ENCODE assay signal across 10 cellular contexts in the genomic region with DNA sequence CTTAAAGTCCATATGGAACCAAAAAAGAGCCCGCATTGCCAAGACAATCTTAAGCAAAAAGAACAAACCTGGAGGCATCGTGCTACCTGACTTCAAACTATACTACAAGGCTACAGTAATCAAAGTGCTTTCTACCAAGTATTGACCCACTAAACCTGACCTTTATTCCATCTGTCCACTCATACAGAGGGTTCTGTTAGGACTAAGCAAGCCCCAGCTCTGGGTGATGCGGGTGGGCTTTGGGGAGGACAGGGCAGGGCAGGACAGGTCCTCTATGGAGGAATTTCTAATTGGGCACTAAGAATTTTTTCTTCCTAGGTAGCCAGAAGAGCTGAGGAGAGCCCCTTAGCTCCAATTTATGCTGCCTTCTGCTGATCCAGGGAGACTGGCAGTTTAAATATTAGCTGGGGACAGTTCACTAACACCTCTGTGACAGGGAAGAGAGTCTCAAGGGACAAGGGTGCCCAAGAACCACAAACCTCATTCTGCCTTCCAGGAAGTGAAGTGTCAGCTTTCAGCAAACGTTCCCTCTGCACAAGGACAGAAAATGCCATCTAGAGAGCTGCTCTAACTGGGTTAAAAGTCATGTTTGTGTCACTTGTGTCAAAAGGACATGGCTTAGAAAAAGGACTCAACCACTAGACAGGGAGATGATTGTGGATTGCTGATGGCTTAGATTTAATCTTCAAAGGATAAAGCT.
DNase-seq lines count a peak whose midpoint lies in the region; ATAC-seq and TF ChIP-seq lines count a peak whose summit lies in the region.
"Had no signal": no experiment of that assay in that cellular context is flagged by ENCODE, and none has a peak within 500 bp of the region (broad histone marks: within the 10 kb centered on the region; RNA-seq: fewer than 3 reads in every experiment).

No MANE protein-coding gene starts in this region.

- no TSS peak for BruUV-seq in HCT116 (replicated peaks; lab: Mats Ljungman, UMichigan)

- intact Hi-C loops in HCT116 (cut with micrococcal nuclease) = no loop called here

- no peak for TF ChIP-seq CTCF in HCT116 (IDR thresholded peaks at IDR 0.05 in 2 of 3, conservative IDR thresholded peaks at IDR 0.05 in 1 of 3; ENCODE audit: borderline replicate concordance in 1 of 3, insufficient read depth in 1 of 3, low read depth in 2 of 3, low read length in 2 of 3)
- no peak for TF ChIP-seq CTCF in NB4 (IDR thresholded peaks at IDR 0.05; ENCODE audit: low read depth, low read length)
- no peak for TF ChIP-seq CTCF in smooth muscle cell (IDR thresholded peaks at IDR 0.05; ENCODE audit: borderline replicate concordance, insufficient read depth, poor library complexity, severe bottlenecking)

- TF ChIP-seq RAD21 in HCT116 (IDR thresholded peaks at IDR 0.05; ENCODE audit: low read depth) = no peak

- no peak overlapping the region for H3K9ac ChIP-seq in HCT116 (ENCODE audit: low read length)
- no peak overlapping the region for H3K9ac ChIP-seq in smooth muscle cell (ENCODE audit: low read depth)

- H4K20me1 ChIP-seq in HCT116 (ENCODE audit: insufficient read depth) (no peaks in the 10 kb centered on the region), smooth muscle cell (ENCODE audit: low read depth) (no peaks in the 10 kb centered on the region)

- H3K4me3 ChIP-seq in HCT116 (replicated peaks in 1 of 2; ENCODE audit: low read depth in 1 of 2, low read length in 2 of 2) = no peak overlapping the region
- H3K4me3 ChIP-seq in NB4 (ENCODE audit: low read depth, low read length) = no peak overlapping the region
- H3K4me3 ChIP-seq in smooth muscle cell = no peak overlapping the region

- H3K9me3 ChIP-seq in HCT116 (ENCODE audit: control insufficient read depth in 1 of 2, insufficient read depth in 1 of 2, low read depth in 1 of 2, low read length in 2 of 2) (no peaks in the 10 kb centered on the region), smooth muscle cell (replicated peaks; ENCODE audit: low read depth) (no peaks in the 10 kb centered on the region)

- H3K27ac ChIP-seq in HCT116 (ENCODE audit: low read depth, low read length) (no peak overlapping the region), smooth muscle cell (ENCODE audit: low read depth) (no peak overlapping the region)

- H3K4me1 ChIP-seq in HCT116 (ENCODE audit: control insufficient read depth in 1 of 2, insufficient read depth in 2 of 2, low read length in 2 of 2) (no peaks in the 10 kb centered on the region), smooth muscle cell (ENCODE audit: low read depth) (no peaks in the 10 kb centered on the region)

- no peaks in the 10 kb centered on the region for H3K9me2 ChIP-seq in HCT116 (ENCODE audit: insufficient read depth)

- 72% methylated on average over 4 of the region's 4 CpGs for WGBS in smooth muscle cell (ENCODE audit: low lambda C conversion rate)

- ATAC-seq in GM18909 (IDR thresholded peaks at IDR 0.05; ENCODE audit: poor library complexity, unreplicated experiment) = peak; percentile 99
- ATAC-seq in HCT116 = no peak

- TF ChIP-seq POLR2A in HCT116 (IDR thresholded peaks at IDR 0.05; ENCODE audit: borderline replicate concordance, extremely low read depth, insufficient read depth, insufficient read length) = no peak
- TF ChIP-seq POLR2A in NB4 (IDR thresholded peaks at IDR 0.05; ENCODE audit: extremely low read depth, insufficient read length) = no peak

- POLR2A ChIA-PET in HCT116 (lab: Charles Lee) = no interaction called here

- DNase-seq in HCT116 (ENCODE audit: low read depth, low spot score) = no peak
- DNase-seq in NB4 (ENCODE audit: low read depth) = peak; percentile 75
- peak; percentile 7 for DNase-seq in left kidney (ENCODE audit: low read depth, low spot score)
- DNase-seq in stimulated activated CD4-positive, alpha-beta T cell treated with anti-CD3 and anti-CD28 coated beads, Interleukin-1b, Interleukin-23, amount 100 ng/mL, for 48 hours = no peak
- DNase-seq in inferior parietal cortex (ENCODE audit: extremely low spot score) = no peak
- no peak for DNase-seq in smooth muscle cell (lab: John Stamatoyannopoulos, UW; ENCODE audit: unreplicated experiment)
- DNase-seq: activated gamma-delta T cell treated with Interleukin-2 at 50 U/mL for 16 hours; NCI-H1694; stimulated activated CD4-positive, alpha-beta T cell treated with anti-CD3 and anti-CD28 coated beads, Interleukin-12 subunit alpha, Interleukin-12 subunit beta, amount 100 ng/mL, for 4 hours had no signal

- no peak overlapping the region for H3K4me2 ChIP-seq in HCT116 (ENCODE audit: low read length)
- no peak overlapping the region for H3K4me2 ChIP-seq in smooth muscle cell

- no peaks in the 10 kb centered on the region for H3K79me2 ChIP-seq in HCT116 (ENCODE audit: insufficient read depth, low read length)
- H3K79me2 ChIP-seq in smooth muscle cell (ENCODE audit: low read depth) = no peaks in the 10 kb centered on the region

- RAD21 ChIA-PET in HCT116 (lab: Charles Lee; ENCODE audit: low non-redundant PET in 1 of 2, low total read pairs in 2 of 2, uncharacterized antibody in 2 of 2, unreplicated experiment in 2 of 2) = no interaction called here

- H3K36me3 ChIP-seq in HCT116 (ENCODE audit: control insufficient read depth in 1 of 2, insufficient read depth in 2 of 2, low read length in 2 of 2) (no peaks in the 10 kb centered on the region), smooth muscle cell (ENCODE audit: low read depth) (no peaks in the 10 kb centered on the region)

- H2AFZ ChIP-seq in HCT116 (ENCODE audit: low read depth, low read length, poor library complexity, severe bottlenecking) = no peak overlapping the region
- no peak overlapping the region for H2AFZ ChIP-seq in smooth muscle cell (ENCODE audit: low read depth)

- H3F3A ChIP-seq in smooth muscle cell (ENCODE audit: low read depth) = peaks cover 3% of the 10 kb centered on the region

- H3K27me3 ChIP-seq in HCT116 (ENCODE audit: insufficient read depth, low read length) = no peaks in the 10 kb centered on the region
- H3K27me3 ChIP-seq in smooth muscle cell (ENCODE audit: low read depth) = no peaks in the 10 kb centered on the region

- CTCF ChIA-PET in HCT116 (lab: Charles Lee) = no interaction called here

TF ChIP-seq in HCT116, 20 proteins besides CTCF, POLR2A, EP300 and RAD21:
- TF ChIP-seq ELF1 (IDR thresholded peaks at IDR 0.05; ENCODE audit: borderline replicate concordance, low read depth) (0 out of 2 replicates have a peak, but pooled peaks have one; percentile 12), ZNF274 (IDR thresholded peaks at IDR 0.05; ENCODE audit: low read depth, low read length) (no peak)

Comparison
In these comparisons a context has a peak if more than half of its experiments do, and no peak if none do; other contexts are left out.
1. DNase-seq: peak in NB4 (single experiment) and left kidney (single experiment); none in HCT116 (single experiment), stimulated activated CD4-positive, alpha-beta T cell treated with anti-CD3 and anti-CD28 coated beads, Interleukin-1b, Interleukin-23, amount 100 ng/mL, for 48 hours (single experiment), inferior parietal cortex (single experiment) and smooth muscle cell (single experiment).